35 cellular contexts compared by ENCODE assay signal in genomic region chr17:10666921-10667320, GRCh38.
"Had no signal": no experiment of that assay in that cellular context is flagged by ENCODE, and none has a peak within 500 bp of the region (broad histone marks: within the 10 kb centered on the region; RNA-seq: fewer than 3 reads in every experiment).

No MANE protein-coding gene starts in this region.

- H3K4me1 Mint-ChIP-seq: activated B cell treated with CpG ODN at 0.5 μM for 24 hours; activated CD8-positive, alpha-beta memory T cell treated with anti-CD3 and anti-CD28 coated beads, Interleukin-2, amount 10 ng/mL, durations not matched to agents 7 days and 5 days; activated naive CD4-positive, alpha-beta T cell treated with anti-CD3 and anti-CD28 coated beads, Interleukin-2, amount 50 U/mL, for 24 hours; activated naive CD8-positive, alpha-beta T cell treated with anti-CD3 and anti-CD28 coated beads for 36 hours had no signal

- H3K9me3 ChIP-seq: esophagus muscularis mucosa, gastrocnemius medialis, heart left ventricle had no signal

- H3K4me3 ChIP-seq: coronary artery, esophagus muscularis mucosa, gastrocnemius medialis, heart left ventricle had no signal

- H3K4me1 ChIP-seq: esophagus muscularis mucosa, foreskin keratinocyte, gastrocnemius medialis, heart left ventricle had no signal

- H3K27me3 Mint-ChIP-seq: activated B cell treated with CpG ODN at 0.5 μM for 24 hours; activated CD4-positive, alpha-beta memory T cell treated with anti-CD3 and anti-CD28 coated beads for 36 hours; activated CD8-positive, alpha-beta memory T cell treated with anti-CD3 and anti-CD28 coated beads, Interleukin-2, amount 10 ng/mL, durations not matched to agents 7 days and 5 days; activated naive CD4-positive, alpha-beta T cell treated with anti-CD3 and anti-CD28 coated beads, Interleukin-2, amount 50 U/mL, for 24 hours; activated naive CD8-positive, alpha-beta T cell treated with anti-CD3 and anti-CD28 coated beads for 36 hours; dendritic cell treated with granulocyte-macrophage colony-stimulating factor and Interleukin-4, amounts not matched to agents 40 ng/mL and 50 ng/mL, for 4 days; effector memory CD8-positive, alpha-beta T cell; T-helper 17 cell had no signal

- DNase-seq: activated B cell treated with CpG ODN at 0.5 μM for 24 hours; activated CD4-positive, alpha-beta memory T cell treated with anti-CD3 and anti-CD28 coated beads for 36 hours; activated CD4-positive, alpha-beta T cell treated with anti-CD3 and anti-CD28 coated beads for 48 hours; activated CD4-positive, alpha-beta T cell treated with anti-CD3 and anti-CD28 coated beads, Interleukin-2, amount 50 U/mL, for 1 hour; activated CD8-positive, alpha-beta memory T cell treated with anti-CD3 and anti-CD28 coated beads, Interleukin-2, amount 10 ng/mL, durations not matched to agents 7 days and 5 days; activated CD8-positive, alpha-beta memory T cell treated with anti-CD3 and anti-CD28 coated beads, Interleukin-2, amount 50 U/mL, for 4 hours; activated CD8-positive, alpha-beta T cell treated with anti-CD3 and anti-CD28 coated beads, Interleukin-2, amount 10 ng/mL, durations not matched to agents 7 days and 5 days; activated effector memory CD4-positive, alpha-beta T cell treated with anti-CD3 and anti-CD28 coated beads, Interleukin-2, amount 50 U/mL, for 16 hours; activated naive CD4-positive, alpha-beta T cell treated with anti-CD3 and anti-CD28 coated beads for 36 hours; activated naive CD8-positive, alpha-beta T cell treated with anti-CD3 and anti-CD28 coated beads for 36 hours; activated T-cell treated with anti-CD3 and anti-CD28 coated beads, Interleukin-2, amount 50 U/mL, for 1 hour; activated T-cell treated with anti-CD3 and anti-CD28 coated beads, Interleukin-2, amount 50 U/mL, for 48 hours; amniotic stem cell; anterior cingulate cortex; brain microvascular endothelial cell; caudate nucleus; effector CD4-positive, alpha-beta T cell; effector memory CD8-positive, alpha-beta T cell; erythroblast; foreskin keratinocyte; gastrocnemius medialis; glutamatergic neuron; heart left ventricle; T-helper 1 cell; T-helper 17 cell; T1000; WERI-Rb-1 had no signal

- H3K27ac Mint-ChIP-seq: activated B cell treated with CpG ODN at 0.5 μM for 24 hours; activated CD4-positive, alpha-beta memory T cell treated with anti-CD3 and anti-CD28 coated beads for 36 hours; activated CD8-positive, alpha-beta memory T cell treated with anti-CD3 and anti-CD28 coated beads, Interleukin-2, amount 10 ng/mL, durations not matched to agents 7 days and 5 days; activated CD8-positive, alpha-beta T cell treated with anti-CD3 and anti-CD28 coated beads, Interleukin-2, amount 10 ng/mL, durations not matched to agents 7 days and 5 days; activated naive CD4-positive, alpha-beta T cell treated with anti-CD3 and anti-CD28 coated beads for 36 hours; activated naive CD4-positive, alpha-beta T cell treated with anti-CD3 and anti-CD28 coated beads, Interleukin-2, amount 50 U/mL, for 24 hours; activated naive CD8-positive, alpha-beta T cell treated with anti-CD3 and anti-CD28 coated beads for 36 hours; activated T-helper 1 cell treated with anti-CD3 and anti-CD28 coated beads, Interleukin-12 subunit alpha, Interleukin-12 subunit beta, Interleukin-2, Interleukin-4 antibody, amounts not matched to agents 30 ng/mL and 10 ng/mL and 1 ng/mL, durations not matched to agents 14 hours and 24 hours and 36 hours; activated T-helper 2 cell treated with anti-CD3 and anti-CD28 coated beads, Interferon-gamma antibody, Interleukin-2, Interleukin-4, amounts not matched to agents 10 μg/mL and 5 μg/mL and 100 μg/mL, durations not matched to agents 14 hours and 24 hours and 36 hours; dendritic cell treated with granulocyte-macrophage colony-stimulating factor and Interleukin-4, amounts not matched to agents 40 ng/mL and 50 ng/mL, for 4 days; effector memory CD8-positive, alpha-beta T cell; T-helper 17 cell; T-helper 2 cell treated with Interferon-gamma antibody and Interleukin-4, amounts not matched to agents 5 μg/mL and 100 μg/mL, for 36 hours had no signal

- H3K27me3 ChIP-seq: brain microvascular endothelial cell, esophagus muscularis mucosa, foreskin keratinocyte, gastrocnemius medialis, heart left ventricle had no signal

- ATAC-seq: activated CD4-positive, CD25-positive, alpha-beta regulatory T cell treated with anti-CD3 and anti-CD28 coated beads, Interleukin-2, amount 50 U/mL, for 24 hours; activated CD8-positive, alpha-beta memory T cell treated with anti-CD3 and anti-CD28 coated beads, Interleukin-2, amount 10 ng/mL, durations not matched to agents 7 days and 5 days; activated CD8-positive, alpha-beta T cell treated with anti-CD3 and anti-CD28 coated beads, Interleukin-2, amount 10 ng/mL, durations not matched to agents 7 days and 5 days; effector memory CD8-positive, alpha-beta T cell; foreskin keratinocyte; gastrocnemius medialis; heart left ventricle; T-helper 17 cell had no signal

- H3K36me3 ChIP-seq: brain microvascular endothelial cell, gastrocnemius medialis, heart left ventricle, WERI-Rb-1 had no signal

- H3K36me3 Mint-ChIP-seq: activated CD8-positive, alpha-beta memory T cell treated with anti-CD3 and anti-CD28 coated beads, Interleukin-2, amount 10 ng/mL, durations not matched to agents 7 days and 5 days had no signal

- H3K27ac ChIP-seq: brain microvascular endothelial cell, coronary artery, esophagus muscularis mucosa, foreskin keratinocyte, gastrocnemius medialis, heart left ventricle, WERI-Rb-1 had no signal

- H3K4me3 Mint-ChIP-seq: activated B cell treated with CpG ODN at 0.5 μM for 24 hours; activated CD4-positive, alpha-beta memory T cell treated with anti-CD3 and anti-CD28 coated beads for 36 hours; activated CD8-positive, alpha-beta memory T cell treated with anti-CD3 and anti-CD28 coated beads, Interleukin-2, amount 10 ng/mL, durations not matched to agents 7 days and 5 days; activated CD8-positive, alpha-beta T cell treated with anti-CD3 and anti-CD28 coated beads, Interleukin-2, amount 10 ng/mL, durations not matched to agents 7 days and 5 days; activated naive CD4-positive, alpha-beta T cell treated with anti-CD3 and anti-CD28 coated beads for 36 hours; activated naive CD4-positive, alpha-beta T cell treated with anti-CD3 and anti-CD28 coated beads, Interleukin-2, amount 50 U/mL, for 24 hours; activated naive CD8-positive, alpha-beta T cell treated with anti-CD3 and anti-CD28 coated beads for 36 hours; activated T-helper 1 cell treated with anti-CD3 and anti-CD28 coated beads, Interleukin-12 subunit alpha, Interleukin-12 subunit beta, Interleukin-2, Interleukin-4 antibody, amounts not matched to agents 30 ng/mL and 10 ng/mL and 1 ng/mL, durations not matched to agents 14 hours and 24 hours and 36 hours; dendritic cell treated with granulocyte-macrophage colony-stimulating factor and Interleukin-4, amounts not matched to agents 40 ng/mL and 50 ng/mL, for 4 days; effector memory CD8-positive, alpha-beta T cell; T-helper 17 cell; T-helper 2 cell treated with Interferon-gamma antibody and Interleukin-4, amounts not matched to agents 5 μg/mL and 100 μg/mL, for 36 hours had no signal

- H3K9me3 Mint-ChIP-seq: activated B cell treated with CpG ODN at 0.5 μM for 24 hours; activated CD4-positive, alpha-beta memory T cell treated with anti-CD3 and anti-CD28 coated beads for 36 hours; activated naive CD4-positive, alpha-beta T cell treated with anti-CD3 and anti-CD28 coated beads for 36 hours; activated naive CD4-positive, alpha-beta T cell treated with anti-CD3 and anti-CD28 coated beads, Interleukin-2, amount 50 U/mL, for 24 hours; activated naive CD8-positive, alpha-beta T cell treated with anti-CD3 and anti-CD28 coated beads for 36 hours; activated T-helper 1 cell treated with anti-CD3 and anti-CD28 coated beads, Interleukin-12 subunit alpha, Interleukin-12 subunit beta, Interleukin-2, Interleukin-4 antibody, amounts not matched to agents 30 ng/mL and 10 ng/mL and 1 ng/mL, durations not matched to agents 14 hours and 24 hours and 36 hours; activated T-helper 2 cell treated with anti-CD3 and anti-CD28 coated beads, Interferon-gamma antibody, Interleukin-2, Interleukin-4, amounts not matched to agents 10 μg/mL and 5 μg/mL and 100 μg/mL, durations not matched to agents 14 hours and 24 hours and 36 hours; dendritic cell treated with granulocyte-macrophage colony-stimulating factor and Interleukin-4, amounts not matched to agents 40 ng/mL and 50 ng/mL, for 4 days; effector memory CD8-positive, alpha-beta T cell; T-helper 2 cell treated with Interferon-gamma antibody and Interleukin-4, amounts not matched to agents 5 μg/mL and 100 μg/mL, for 36 hours had no signal
